Comparison of ENCODE assay signal across 18 cellular contexts in genomic region chr13:85601526-85601925, GRCh38.
DNase-seq lines count a peak whose midpoint lies in the region; ATAC-seq, FAIRE-seq and TF ChIP-seq lines count a peak whose summit lies in the region.
"Had no signal": no experiment of that assay in that cellular context is flagged by ENCODE, and none has a peak within 500 bp of the region (broad histone marks: within the 10 kb centered on the region; RNA-seq: fewer than 3 reads in every experiment).

No MANE protein-coding gene starts in this region.

- no peak overlapping the region for H2BK120ac ChIP-seq in mesenchymal stem cell (ENCODE audit: low read depth, low read length)

- H3K4me3 ChIP-seq in astrocyte (ENCODE audit: insufficient read depth, low read depth, low read length), result no peak overlapping the region
- H3K4me3 ChIP-seq in mesenchymal stem cell (ENCODE audit: insufficient read depth in 1 of 2, low read depth in 1 of 2, low read length in 2 of 2), result no peak overlapping the region
- no peak overlapping the region for H3K4me3 ChIP-seq in SK-N-SH (ENCODE audit: low read depth in 2 of 2, low read length in 1 of 2)
- H3K4me3 ChIP-seq: A549 had no signal

- no peaks in the 10 kb centered on the region for H3K9me2 ChIP-seq in SK-N-SH

- TF ChIP-seq CTCF in astrocyte (IDR thresholded peaks at IDR 0.05; ENCODE audit: insufficient read depth, low read depth, low read length), result no peak
- no peak for TF ChIP-seq CTCF in SK-N-SH (IDR thresholded peaks at IDR 0.05)

- no peak overlapping the region for H3K14ac ChIP-seq in mesenchymal stem cell (ENCODE audit: low read length in 2 of 2)

- H3K27ac ChIP-seq in astrocyte (ENCODE audit: low read depth, low read length) (no peak overlapping the region), mesenchymal stem cell (ENCODE audit: low read length, poor library complexity, severe bottlenecking) (no peak overlapping the region), SK-N-SH (ENCODE audit: low read depth in 2 of 2, low read length in 1 of 2) (no peak overlapping the region)
- H3K27ac ChIP-seq: A549 had no signal

- H4K91ac ChIP-seq in mesenchymal stem cell (ENCODE audit: low read length), result no peak overlapping the region

- no peak overlapping the region for H2BK12ac ChIP-seq in mesenchymal stem cell (ENCODE audit: low read length in 2 of 2)

- H3K36me3 ChIP-seq in astrocyte (ENCODE audit: insufficient read depth, low read length) (no peaks in the 10 kb centered on the region), mesenchymal stem cell (ENCODE audit: control insufficient read depth in 1 of 2, insufficient read depth in 2 of 2, low read depth in 1 of 2, low read length in 2 of 2) (no peaks in the 10 kb centered on the region), SK-N-SH (replicated peaks in 1 of 2; ENCODE audit: control insufficient read depth in 1 of 2, insufficient read depth in 2 of 2, low read length in 1 of 2) (no peaks in the 10 kb centered on the region)

- CTCF ChIA-PET in SK-N-SH (lab: Yijun Ruan, JAX), result no interaction called here

- TF ChIP-seq EP300 in SK-N-SH (IDR thresholded peaks at IDR 0.05; ENCODE audit: borderline replicate concordance in 1 of 2, low read depth in 1 of 2, low read length in 1 of 2), result no peak

- no peaks in the 10 kb centered on the region for H3K9me3 ChIP-seq in astrocyte (ENCODE audit: insufficient read depth, low read depth, low read length)
- H3K9me3 ChIP-seq in mesenchymal stem cell (ENCODE audit: control insufficient read depth, low read length), result no peaks in the 10 kb centered on the region
- H3K9me3 ChIP-seq in SK-N-SH, result no peaks in the 10 kb centered on the region
- H3K9me3 ChIP-seq: A549 had no signal

- ATAC-seq in GM21381 (IDR thresholded peaks at IDR 0.05; ENCODE audit: unreplicated experiment), result no peak
- ATAC-seq in HG02938 (IDR thresholded peaks at IDR 0.05; ENCODE audit: unreplicated experiment), result no peak
- ATAC-seq: A549 had no signal

- H2AFZ ChIP-seq in astrocyte (ENCODE audit: low read depth, low read length) (no peak overlapping the region), mesenchymal stem cell (ENCODE audit: low read depth, low read length) (no peak overlapping the region), SK-N-SH (ENCODE audit: low read depth) (no peak overlapping the region)

- no peak overlapping the region for H3K4ac ChIP-seq in mesenchymal stem cell (ENCODE audit: low read depth in 1 of 2, low read length in 2 of 2)

- peak; percentile 41 for DNase-seq in NCI-H82 (lab: John Stamatoyannopoulos, UW)
- DNase-seq in NCI-H82 treated with DMSO at 0.1 percent for 48 hours (lab: John Stamatoyannopoulos, UW; ENCODE audit: unreplicated experiment), result no peak
- no peak for DNase-seq in astrocyte (ENCODE audit: low read depth)
- peak; percentile 70 for DNase-seq in mesenchymal stem cell
- DNase-seq in SK-N-SH, result no peak
- DNase-seq: CD4-positive, CD25-positive, alpha-beta regulatory T cell; COR-L47; Kasumi-1; NCI-H1694 treated with DMSO at 0.1 percent for 48 hours; NCI-H446 treated with DMSO at 0.1 percent for 48 hours; Right ventricle myocardium superior had no signal

- POLR2A ChIA-PET in SK-N-SH (lab: Yijun Ruan, JAX), result no interaction called here

- no peak overlapping the region for H2BK5ac ChIP-seq in mesenchymal stem cell (ENCODE audit: low read depth, low read length, poor library complexity, severe bottlenecking)

- no peak for FAIRE-seq in astrocyte (lab: Jason Lieb, UNC)
- FAIRE-seq: A549, G401.6, GM12892, H1 had no signal

- no peaks in the 10 kb centered on the region for H3K9me3 Mint-ChIP-seq in astrocyte (ENCODE audit: unreplicated experiment)
- H3K9me3 Mint-ChIP-seq: T-helper 1 cell treated with Interleukin-12 subunit alpha and Interleukin-12 subunit beta and Interleukin-4 antibody, amounts not matched to agents 30 μg/mL and 1 μg/mL, for 36 hours had no signal

- H4K20me1 ChIP-seq in astrocyte (ENCODE audit: insufficient read depth, low read length), result no peaks in the 10 kb centered on the region
- no peaks in the 10 kb centered on the region for H4K20me1 ChIP-seq in SK-N-SH (ENCODE audit: insufficient read depth)

- H3K23ac ChIP-seq in mesenchymal stem cell (ENCODE audit: low read length in 2 of 2), result no peak overlapping the region

- no peak overlapping the region for H4K8ac ChIP-seq in mesenchymal stem cell (ENCODE audit: low read length)

- 11% methylated on average over 1 of the region's 2 CpGs for WGBS in mesenchymal stem cell
- WGBS in SK-N-SH (ENCODE audit: low lambda C conversion rate), result 58% methylated on average over 2 of the region's 2 CpGs

- TF ChIP-seq RAD21 in SK-N-SH (IDR thresholded peaks at IDR 0.05; ENCODE audit: low read length), result no peak

- H3K4me2 ChIP-seq in astrocyte (ENCODE audit: low read length) (no peak overlapping the region), mesenchymal stem cell (ENCODE audit: low read length, poor library complexity, severe bottlenecking) (no peak overlapping the region), SK-N-SH (no peak overlapping the region)
- H3K4me2 ChIP-seq: A549 had no signal

- no peaks in the 10 kb centered on the region for H3F3A ChIP-seq in SK-N-SH (replicated peaks; ENCODE audit: insufficient read depth)

- no peaks in the 10 kb centered on the region for H3K4me1 ChIP-seq in astrocyte (ENCODE audit: insufficient read depth, low read length)
- no peaks in the 10 kb centered on the region for H3K4me1 ChIP-seq in mesenchymal stem cell (ENCODE audit: control insufficient read depth, insufficient read depth, low read depth, low read length)
- no peaks in the 10 kb centered on the region; a peak in 1 of 4 replicates for H3K4me1 ChIP-seq in SK-N-SH (ENCODE audit: control insufficient read depth in 1 of 2, insufficient read depth in 2 of 2, low read depth in 1 of 2, low read length in 1 of 2)

- H3K4me1 Mint-ChIP-seq in astrocyte (ENCODE audit: low read depth, unreplicated experiment), result peaks cover 12% of the 10 kb centered on the region
- H3K4me1 Mint-ChIP-seq: CD4-positive, CD25-positive, alpha-beta regulatory T cell had no signal

- H3K4me3 Mint-ChIP-seq in astrocyte (ENCODE audit: unreplicated experiment), result no peak overlapping the region
- H3K4me3 Mint-ChIP-seq: CD4-positive, CD25-positive, alpha-beta regulatory T cell; T-helper 1 cell treated with Interleukin-12 subunit alpha and Interleukin-12 subunit beta and Interleukin-4 antibody, amounts not matched to agents 30 μg/mL and 1 μg/mL, for 36 hours had no signal

- H3K79me2 ChIP-seq in astrocyte (ENCODE audit: insufficient read depth, low read length), result no peaks in the 10 kb centered on the region
- no peaks in the 10 kb centered on the region for H3K79me2 ChIP-seq in SK-N-SH (ENCODE audit: insufficient read depth)

- H2AK5ac ChIP-seq in mesenchymal stem cell (ENCODE audit: low read length, severe bottlenecking), result no peak overlapping the region

- no peak overlapping the region for H3K9ac ChIP-seq in astrocyte (ENCODE audit: low read length)
- no peak overlapping the region for H3K9ac ChIP-seq in mesenchymal stem cell (ENCODE audit: low read length)
- no peak overlapping the region for H3K9ac ChIP-seq in SK-N-SH

- H3K18ac ChIP-seq in mesenchymal stem cell (ENCODE audit: low read depth in 1 of 2, low read length in 2 of 2), result no peak overlapping the region

- no peak overlapping the region for H2BK15ac ChIP-seq in mesenchymal stem cell (ENCODE audit: low read depth, poor library complexity, severe bottlenecking)

- no peaks in the 10 kb centered on the region for H3K36me3 Mint-ChIP-seq in astrocyte (ENCODE audit: low read depth, unreplicated experiment)
- H3K36me3 Mint-ChIP-seq: CD4-positive, CD25-positive, alpha-beta regulatory T cell had no signal

- H3K79me1 ChIP-seq in mesenchymal stem cell (replicated peaks; ENCODE audit: low read length, poor library complexity, severe bottlenecking), result no peaks in the 10 kb centered on the region

- H3K27me3 Mint-ChIP-seq in astrocyte (ENCODE audit: low read depth, unreplicated experiment), result no peaks in the 10 kb centered on the region
- H3K27me3 Mint-ChIP-seq: CD4-positive, CD25-positive, alpha-beta regulatory T cell had no signal

- H3K27me3 ChIP-seq in astrocyte (ENCODE audit: insufficient read depth, low read length) (no peaks in the 10 kb centered on the region), mesenchymal stem cell (ENCODE audit: control insufficient read depth in 1 of 2, insufficient read depth in 1 of 2, low read length in 2 of 2) (no peaks in the 10 kb centered on the region), SK-N-SH (ENCODE audit: insufficient read depth) (no peaks in the 10 kb centered on the region)

- H3K27ac Mint-ChIP-seq in astrocyte (ENCODE audit: unreplicated experiment), result peak overlapping the region; percentile 59
- H3K27ac Mint-ChIP-seq: CD4-positive, CD25-positive, alpha-beta regulatory T cell; T-helper 1 cell treated with Interleukin-12 subunit alpha and Interleukin-12 subunit beta and Interleukin-4 antibody, amounts not matched to agents 30 μg/mL and 1 μg/mL, for 36 hours had no signal

TF ChIP-seq in SK-N-SH, 30 proteins besides CTCF, POLR2A, EP300 and RAD21:
- TF ChIP-seq MXI1 (IDR thresholded peaks at IDR 0.05; ENCODE audit: low read depth, low read length), result no peak
- TF ChIP-seq ELF1 (IDR thresholded peaks at IDR 0.05), result no peak

Comparison
In these comparisons a context has a peak if more than half of its experiments do, and no peak if none do; other contexts are left out.
1. DNase-seq: peak in NCI-H82 (single experiment) and mesenchymal stem cell (single experiment); none in NCI-H82 treated with DMSO at 0.1 percent for 48 hours (single experiment), astrocyte (single experiment) and SK-N-SH (single experiment).